In the genomic region with DNA sequence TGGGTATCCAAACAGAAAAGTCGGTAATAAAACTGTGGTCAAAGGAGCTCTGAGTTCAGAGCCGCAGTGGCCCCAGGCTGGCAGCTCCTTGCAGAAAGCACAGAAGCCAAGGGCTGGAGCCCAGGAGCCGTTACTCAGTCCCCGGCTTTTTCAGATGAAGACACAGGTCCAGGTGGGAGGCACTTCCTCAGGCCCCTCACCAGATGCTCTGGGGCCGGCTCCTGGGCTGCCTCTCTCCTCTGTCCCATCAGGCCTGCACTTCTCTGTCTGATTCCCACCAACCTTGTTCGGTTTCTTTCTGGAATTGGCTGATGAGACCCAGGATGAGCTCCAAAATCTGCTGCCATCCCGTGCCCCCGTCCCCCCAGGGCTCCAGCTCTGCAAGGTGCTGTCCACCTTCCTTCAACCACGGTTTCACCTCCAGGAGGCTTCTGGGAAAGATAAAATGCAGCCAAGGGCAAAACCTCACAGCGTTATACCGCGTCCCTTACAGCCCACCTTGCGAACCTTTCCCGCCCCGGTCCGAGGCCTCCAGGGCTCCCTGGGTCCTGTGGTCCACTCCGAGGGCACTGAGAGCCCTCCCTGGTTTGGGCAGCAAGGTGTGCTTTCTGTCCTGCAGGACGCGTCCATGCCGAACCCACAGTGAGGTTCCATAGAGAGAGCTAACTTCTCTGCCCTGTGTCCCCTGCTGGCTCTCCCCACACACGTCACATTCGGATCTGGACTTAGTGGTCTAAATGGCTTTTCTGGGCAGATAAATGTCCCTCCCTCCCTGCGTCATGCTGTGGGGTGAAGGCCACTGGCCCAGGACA, we compare ENCODE assay signal across 23 cellular contexts.
"Had no signal": no experiment of that assay in that cellular context is flagged by ENCODE, and none has a peak within 500 bp of the region (broad histone marks: within the 10 kb centered on the region; RNA-seq: fewer than 3 reads in every experiment).

No MANE protein-coding gene starts in this region.

- H3K4me3 ChIP-seq: colonic mucosa, dorsolateral prefrontal cortex, left ventricle myocardium inferior, prostate gland, tibial nerve had no signal

- DNase-seq: activated CD4-positive, alpha-beta T cell treated with anti-CD3 and anti-CD28 coated beads for 1 hour; activated CD4-positive, alpha-beta T cell treated with anti-CD3 and anti-CD28 coated beads, Interleukin-2, amount 50 U/mL, for 4 hours; activated effector memory CD4-positive, alpha-beta T cell treated with Interleukin-2 at 50 U/mL for 16 hours; activated naive CD4-positive, alpha-beta T cell treated with anti-CD3 and anti-CD28 coated beads, Interleukin-2, amount 50 U/mL, for 16 hours; activated naive CD8-positive, alpha-beta T cell treated with anti-CD3 and anti-CD28 coated beads, Interleukin-2, amount 50 U/mL, for 24 hours; activated T-cell treated with anti-CD3 and anti-CD28 coated beads, Interleukin-2, amount 50 U/mL, for 72 hours; central memory CD4-positive, alpha-beta T cell; colonic mucosa; dorsolateral prefrontal cortex; effector memory CD8-positive, alpha-beta T cell; foreskin melanocyte; immature natural killer cell; kidney glomerular epithelial cell; left ventricle myocardium inferior; naive thymus-derived CD8-positive, alpha-beta T cell; stimulated activated CD4-positive, alpha-beta T cell treated with anti-CD3 and anti-CD28 coated beads, Interleukin-12 subunit alpha, Interleukin-12 subunit beta, amount 100 ng/mL, for 4 hours; stimulated activated CD4-positive, alpha-beta T cell treated with anti-CD3 and anti-CD28 coated beads, Interleukin-4, amount 100 ng/mL, for 4 hours; stimulated activated naive CD8-positive, alpha-beta T cell treated with anti-CD3 and anti-CD28 coated beads, Interleukin-15, amount 100 ng/mL, for 72 hours had no signal

- H3K27me3 Mint-ChIP-seq: activated naive CD8-positive, alpha-beta T cell treated with anti-CD3 and anti-CD28 coated beads, Interleukin-2, amount 50 U/mL, for 24 hours; naive thymus-derived CD8-positive, alpha-beta T cell; stimulated activated naive CD8-positive, alpha-beta T cell treated with anti-CD3 and anti-CD28 coated beads, Interleukin-15, amount 100 ng/mL, for 72 hours had no signal

- H3K4me3 Mint-ChIP-seq: activated naive CD8-positive, alpha-beta T cell treated with anti-CD3 and anti-CD28 coated beads, Interleukin-2, amount 50 U/mL, for 24 hours; activated T-cell treated with anti-CD3 and anti-CD28 coated beads, Interleukin-2, amount 50 U/mL, for 72 hours; brain; effector memory CD8-positive, alpha-beta T cell; immature natural killer cell; naive thymus-derived CD8-positive, alpha-beta T cell; stimulated activated naive CD8-positive, alpha-beta T cell treated with anti-CD3 and anti-CD28 coated beads, Interleukin-15, amount 100 ng/mL, for 72 hours had no signal

- H3K27ac ChIP-seq: colonic mucosa, dorsolateral prefrontal cortex, left ventricle myocardium inferior, prostate gland, tibial nerve, VCaP had no signal

- H3K27ac Mint-ChIP-seq: activated naive CD8-positive, alpha-beta T cell treated with anti-CD3 and anti-CD28 coated beads, Interleukin-2, amount 50 U/mL, for 24 hours; activated T-cell treated with anti-CD3 and anti-CD28 coated beads, Interleukin-2, amount 50 U/mL, for 72 hours; brain; effector memory CD8-positive, alpha-beta T cell; immature natural killer cell; stimulated activated naive CD8-positive, alpha-beta T cell treated with anti-CD3 and anti-CD28 coated beads, Interleukin-15, amount 100 ng/mL, for 72 hours had no signal

- H3K9me3 ChIP-seq: colonic mucosa, left ventricle myocardium inferior, prostate gland, tibial nerve had no signal

- H3K36me3 Mint-ChIP-seq: brain; immature natural killer cell; naive thymus-derived CD8-positive, alpha-beta T cell had no signal

- H3K9me3 Mint-ChIP-seq: activated naive CD8-positive, alpha-beta T cell treated with anti-CD3 and anti-CD28 coated beads, Interleukin-2, amount 50 U/mL, for 24 hours; activated T-cell treated with anti-CD3 and anti-CD28 coated beads, Interleukin-2, amount 50 U/mL, for 72 hours; brain; effector memory CD8-positive, alpha-beta T cell; immature natural killer cell; naive thymus-derived CD8-positive, alpha-beta T cell; stimulated activated naive CD8-positive, alpha-beta T cell treated with anti-CD3 and anti-CD28 coated beads, Interleukin-15, amount 100 ng/mL, for 72 hours had no signal

- H3K36me3 ChIP-seq: colonic mucosa, left ventricle myocardium inferior, prostate gland, tibial nerve had no signal

- H3K27me3 ChIP-seq: colonic mucosa, tibial nerve had no signal

- H3K4me1 ChIP-seq: colonic mucosa, prostate gland, tibial nerve had no signal

- ATAC-seq: activated naive CD8-positive, alpha-beta T cell treated with anti-CD3 and anti-CD28 coated beads, Interleukin-2, amount 50 U/mL, for 24 hours; activated T-cell treated with anti-CD3 and anti-CD28 coated beads, Interleukin-2, amount 50 U/mL, for 72 hours; effector memory CD8-positive, alpha-beta T cell; esophagus mucosa; naive thymus-derived CD8-positive, alpha-beta T cell; stimulated activated naive CD8-positive, alpha-beta T cell treated with anti-CD3 and anti-CD28 coated beads, Interleukin-15, amount 100 ng/mL, for 72 hours had no signal

- H3K4me1 Mint-ChIP-seq: brain had no signal
